Comparison of ENCODE assay signal across 13 cellular contexts in the genomic region with DNA sequence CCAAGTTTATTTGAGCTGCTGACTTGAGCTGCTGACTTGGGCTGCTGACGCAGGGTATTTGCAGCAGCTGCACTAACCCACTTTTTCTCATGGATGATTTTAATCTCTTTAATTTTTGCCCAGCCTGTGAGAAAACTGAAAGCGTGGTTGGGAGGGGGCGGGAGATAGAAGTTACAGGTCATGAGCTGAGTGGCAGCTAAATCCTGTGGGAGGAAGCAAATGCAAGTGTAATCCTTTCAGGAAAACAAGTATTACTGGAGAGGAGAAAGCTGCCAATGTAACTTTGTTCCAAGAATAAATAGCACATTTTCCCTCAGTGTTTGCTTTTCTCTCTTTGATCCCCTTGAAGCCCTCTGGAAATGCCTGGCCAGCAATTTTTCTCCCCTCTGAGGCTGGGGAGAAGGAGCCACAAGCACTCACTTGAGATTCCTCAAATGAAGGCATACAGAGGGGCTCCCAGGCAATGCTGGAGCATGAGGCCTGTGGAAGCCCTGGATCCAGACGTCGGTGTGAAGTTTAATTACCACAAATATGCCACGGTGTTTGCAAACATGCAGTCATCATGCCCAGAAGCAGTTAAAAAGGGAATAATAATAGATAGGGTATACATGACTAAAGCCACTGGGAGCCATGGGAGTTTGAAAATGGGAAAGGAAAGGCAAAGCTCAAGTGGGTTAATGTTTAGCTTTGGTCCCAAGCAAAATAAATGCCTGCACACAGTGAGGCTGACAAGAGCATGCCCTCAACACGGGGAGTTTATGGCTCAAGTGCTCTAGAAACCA. TPM values are rescaled to one million over a fixed set of nuclear protein-coding genes. Genes with fewer than 3 reads are reported as not detected.
DNase-seq lines count a peak whose midpoint lies in the region; ATAC-seq, FAIRE-seq and TF ChIP-seq lines count a peak whose summit lies in the region.
"Had no signal": no experiment of that assay in that cellular context is flagged by ENCODE, and none has a peak within 500 bp of the region (broad histone marks: within the 10 kb centered on the region; RNA-seq: fewer than 3 reads in every experiment).

No MANE protein-coding gene starts in this region.

- POLR2A ChIA-PET in A549 (lab: Yijun Ruan, JAX) (no interaction called here), IMR-90 (lab: Charles Lee; ENCODE audit: unreplicated experiment) (no interaction called here)

- H2AK5ac ChIP-seq in IMR-90 (ENCODE audit: low read depth, low read length): no peak overlapping the region

- H2AFZ ChIP-seq in IMR-90 (replicated peaks; ENCODE audit: low read length, poor library complexity): no peak overlapping the region

- H3K27ac ChIP-seq in A549 (peak overlapping the region in 1 of 2 experiments; percentile 30; a peak in 1 of 6 replicates), IMR-90 (ENCODE audit: insufficient read depth, low read length) (no peak overlapping the region), duodenal mucosa (ENCODE audit: low read depth, low read length) (peak overlapping the region; percentile 15)
- H3K27ac ChIP-seq: BLaER1 had no signal

- H4K91ac ChIP-seq in IMR-90 (ENCODE audit: insufficient read depth, low read depth, low read length): no peak overlapping the region

- TF ChIP-seq CTCF in A549 (IDR thresholded peaks at IDR 0.05): no peak
- TF ChIP-seq CTCF in IMR-90 (conservative IDR thresholded peaks at IDR 0.05; ENCODE audit: low read depth, low read length): no peak
- TF ChIP-seq CTCF in mesothelial cell of epicardium (IDR thresholded peaks at IDR 0.05; ENCODE audit: unreplicated experiment): no peak

- H3K4me3 ChIP-seq in A549: no peak overlapping the region
- H3K4me3 ChIP-seq in IMR-90 (ENCODE audit: insufficient read depth, low read depth, low read length): no peak overlapping the region
- no peak overlapping the region for H3K4me3 ChIP-seq in duodenal mucosa (ENCODE audit: low read depth in 1 of 2, low read length in 2 of 2)
- H3K4me3 ChIP-seq: BLaER1 had no signal

- intact Hi-C loops in IMR-90 (cut with micrococcal nuclease): no loop called here

- H2BK15ac ChIP-seq in IMR-90 (ENCODE audit: low read depth, low read length): no peak overlapping the region

- no peak overlapping the region for H3K4ac ChIP-seq in IMR-90 (ENCODE audit: low read depth, low read length)

- H3K9ac ChIP-seq in IMR-90 (ENCODE audit: low read depth, low read length) (no peak overlapping the region), duodenal mucosa (ENCODE audit: low read depth in 1 of 2, low read length in 2 of 2) (no peak overlapping the region)
- H3K9ac ChIP-seq: BLaER1 had no signal

- H3K9me1 ChIP-seq in IMR-90 (ENCODE audit: insufficient read depth, low read length): peaks cover 12% of the 10 kb centered on the region; the same call in 1 of the 2 replicates

- H3K4me1 ChIP-seq in A549 (peaks cover 12% of the 10 kb centered on the region; the same call in 2 of the 3 replicates), IMR-90 (ENCODE audit: control insufficient read depth, insufficient read depth, low read length) (peaks cover 8% of the 10 kb centered on the region), duodenal mucosa (ENCODE audit: control insufficient read depth in 1 of 2, insufficient read depth in 2 of 2, low read length in 2 of 2) (peaks cover 0 to 6% of the 10 kb centered on the region in 2 donors)

- H2AK9ac ChIP-seq in IMR-90 (replicated peaks; ENCODE audit: low read depth, low read length, poor library complexity): no peak overlapping the region

- no peak overlapping the region for H4K5ac ChIP-seq in IMR-90 (ENCODE audit: low read depth, low read length)

- no peaks in the 10 kb centered on the region for H3K27me3 Mint-ChIP-seq in mesothelial cell of epicardium (ENCODE audit: low read depth)

- in situ Hi-C loops in IMR-90 (cut with MboI; ENCODE audit: low sequenced_read_pairs): no loop called here

- H3K4me1 Mint-ChIP-seq in mesothelial cell of epicardium: peaks cover 37% of the 10 kb centered on the region

- H2BK5ac ChIP-seq in IMR-90 (ENCODE audit: low read depth, low read length, poor library complexity, severe bottlenecking): no peak overlapping the region

- H3K36me3 ChIP-seq in IMR-90 (ENCODE audit: control insufficient read depth, insufficient read depth, low read length) (no peaks in the 10 kb centered on the region), duodenal mucosa (ENCODE audit: control insufficient read depth in 1 of 2, insufficient read depth in 2 of 2, low read length in 2 of 2) (no peaks in the 10 kb centered on the region)
- H3K36me3 ChIP-seq: BLaER1 had no signal

- no peaks in the 10 kb centered on the region for H4K20me1 ChIP-seq in IMR-90 (ENCODE audit: insufficient read depth, low read length)
- H4K20me1 ChIP-seq: BLaER1 had no signal

- H2BK20ac ChIP-seq in IMR-90 (ENCODE audit: low read depth, low read length): no peak overlapping the region

- no peak overlapping the region for H3K56ac ChIP-seq in IMR-90 (ENCODE audit: extremely low read depth, insufficient read depth, low read length)

- no peak for DNase-seq in A549 (ENCODE audit: low read depth in 1 of 2, low spot score in 1 of 2)
- peak; percentile 76 for DNase-seq in IMR-90
- DNase-seq in mesothelial cell of epicardium (ENCODE audit: low spot score in 2 of 2, unreplicated experiment in 2 of 2): no peak
- DNase-seq in activated T-cell treated with anti-CD3 and anti-CD28 coated beads, Interleukin-2, amount 50 U/mL, for 1 hour: no peak
- DNase-seq in activated gamma-delta T cell (lab: John Stamatoyannopoulos, UW): no peak
- DNase-seq in stimulated activated CD4-positive, alpha-beta T cell treated with anti-CD3 and anti-CD28 coated beads, Interleukin-2, amount 100 ng/mL, for 48 hours: no peak
- DNase-seq in DMS 273 (lab: John Stamatoyannopoulos, UW; ENCODE audit: unreplicated experiment): no peak
- DNase-seq: activated CD4-positive, alpha-beta T cell treated with anti-CD3 and anti-CD28 coated beads for 36 hours had no signal

- H3K27me3 ChIP-seq in IMR-90 (ENCODE audit: control insufficient read depth, insufficient read depth, low read length) (no peaks in the 10 kb centered on the region), duodenal mucosa (ENCODE audit: control insufficient read depth in 1 of 2, insufficient read depth in 2 of 2, low read length in 2 of 2) (no peaks in the 10 kb centered on the region)
- H3K27me3 ChIP-seq: BLaER1 had no signal

- no TSS peak for BruUV-seq in IMR-90 (replicated peaks; lab: Mats Ljungman, UMichigan)

- H3K9me3 Mint-ChIP-seq in mesothelial cell of epicardium: peaks cover 14% of the 10 kb centered on the region

- H3K79me1 ChIP-seq in IMR-90 (ENCODE audit: low read depth in 1 of 2, low read length in 2 of 2): 0 out of 4 replicates have a peak, but pooled peaks cover 0 to 8% of the 10 kb centered on the region in 2 experiments

- H3K14ac ChIP-seq in IMR-90 (replicated peaks; ENCODE audit: low read depth, low read length): peak overlapping the region; percentile 37; the same call in 1 of the 2 replicates

- no peaks in the 10 kb centered on the region for H3K9me3 ChIP-seq in A549
- H3K9me3 ChIP-seq in IMR-90 (ENCODE audit: control insufficient read depth, insufficient read depth, low read length): no peaks in the 10 kb centered on the region
- no peaks in the 10 kb centered on the region for H3K9me3 ChIP-seq in duodenal mucosa (ENCODE audit: control insufficient read depth in 1 of 2, low read length in 2 of 2)
- H3K9me3 ChIP-seq: BLaER1 had no signal

- FAIRE-seq in A549 (lab: Jason Lieb, UNC): no peak
- FAIRE-seq: GM12892 had no signal

- H4K8ac ChIP-seq in IMR-90 (ENCODE audit: low read depth in 2 of 2, low read length in 2 of 2): no peak overlapping the region

- no peak overlapping the region for H3K4me3 Mint-ChIP-seq in mesothelial cell of epicardium
- H3K4me3 Mint-ChIP-seq: activated CD4-positive, alpha-beta T cell treated with anti-CD3 and anti-CD28 coated beads for 36 hours had no signal

- peaks cover 2% of the 10 kb centered on the region for H3K36me3 Mint-ChIP-seq in mesothelial cell of epicardium

- no peak for ATAC-seq in A549
- ATAC-seq in IMR-90 (ENCODE audit: low read depth): peak; percentile 66
- ATAC-seq: Panc1 had no signal

- H2BK120ac ChIP-seq in IMR-90 (ENCODE audit: low read depth, low read length): no peak overlapping the region

- H3K18ac ChIP-seq in IMR-90 (ENCODE audit: low read depth, low read length): no peak overlapping the region

- no peak for TF ChIP-seq EP300 in A549 (IDR thresholded peaks at IDR 0.05)

- TF ChIP-seq RAD21 in A549 (conservative IDR thresholded peaks at IDR 0.05 in 1 of 2, IDR thresholded peaks at IDR 0.05 in 1 of 2): no peak
- TF ChIP-seq RAD21 in IMR-90 (IDR thresholded peaks at IDR 0.05; ENCODE audit: low read length): no peak

- CTCF ChIA-PET in A549 (lab: Yijun Ruan, JAX): interaction anchor here (0.7 to 6.6 kb wide), 4 partner anchors 11 to 50 kb away, joined by 3 to 51 read pairs (median 12); partner anchors contain the start of gene EVA1A
- CTCF ChIA-PET in IMR-90 (lab: Yijun Ruan, JAX): interaction anchor here (1.1 kb wide), 1 partner anchor 25 kb away, joined by 3 read pairs; no protein-coding TSS in a partner anchor

- peak overlapping the region; percentile 51; the same call in 1 of the 2 replicates for H3K23ac ChIP-seq in IMR-90 (ENCODE audit: low read depth, low read length)

- dilution Hi-C loops in IMR-90 (cut with HindIII; ENCODE audit: low sequenced_read_pairs, unreplicated experiment): no loop called here

- 33% methylated on average over 7 of the region's 7 CpGs for WGBS in A549 (ENCODE audit: missing lambda C conversion rate)
- WGBS in IMR-90 (ENCODE audit: extremely low coverage in 2 of 2, insufficient read length in 1 of 2), 2 experiments: 54% methylated on average over 3 of the region's 7 CpGs; no CpG with 5 or more reads in 1 of the 2 experiments

- no peak for TF ChIP-seq POLR2A in A549 (IDR thresholded peaks at IDR 0.05; ENCODE audit: low read length)
- no peak for TF ChIP-seq POLR2A in IMR-90 (IDR thresholded peaks at IDR 0.05; ENCODE audit: low read depth, low read length)

- H3K27ac Mint-ChIP-seq in mesothelial cell of epicardium: peak overlapping the region; percentile 51
- H3K27ac Mint-ChIP-seq: activated CD4-positive, alpha-beta T cell treated with anti-CD3 and anti-CD28 coated beads for 36 hours had no signal

- H3K4me2 ChIP-seq in A549 (peak overlapping the region; percentile 26; the same call in 1 of the 3 replicates), IMR-90 (ENCODE audit: low read depth, low read length) (no peak overlapping the region)
- H3K4me2 ChIP-seq: BLaER1 had no signal

TF ChIP-seq in A549, 52 proteins besides CTCF, POLR2A, EP300 and RAD21 (continues in another document):
- TF ChIP-seq HEYL (CRISPR knock-in tag; IDR thresholded peaks at IDR 0.05): no peak

RNA-seq across cellular contexts. Expression of gene EVA1A, which starts 10.4 kb away (rescaled TPM):
- polyA plus RNA-seq in A549 (2011; rRNA removed) (2.5 TPM in 2 replicates), A549 (2017; fragmentation: RNase III; extraction: RNeasy Plus Mini Kit Qiagen cat#74134 plus additional on column Dnase treatment) (13.5 to 19.0 TPM (median 16.1 TPM) in 3 replicates), IMR-90 (2012; rRNA removed) (54.5 and 61.6 TPM in 2 replicates)
- 4.1 and 5.0 TPM in 2 replicates for polyA plus RNA-seq in A549 (2012; cell fraction: cytosol; rRNA removed)
- 4.4 and 5.9 TPM in 2 replicates for polyA plus RNA-seq in A549 (2012; cell fraction: nucleus; rRNA removed)
- 3.5 and 4.0 TPM in 2 replicates for polyA minus RNA-seq in A549 (2011; rRNA and poly(A)+ RNA removed)
- total RNA-seq in IMR-90 (2012; rRNA removed) (89.2 and 93.7 TPM in 2 replicates), mesothelial cell of epicardium (9.3 to 12.0 TPM (median 11.5 TPM) in 3 replicates)
- 71.6 and 118 TPM in 2 replicates for polyA plus RNA-seq in IMR-90 (2012; cell fraction: cytosol; rRNA removed)
- polyA plus RNA-seq in IMR-90 (2012; cell fraction: nucleus; rRNA removed; ENCODE audit: low replicate concordance): 36.3 and 66.6 TPM in 2 replicates
- polyA plus RNA-seq: neural cell had no signal
